In the genomic region with DNA sequence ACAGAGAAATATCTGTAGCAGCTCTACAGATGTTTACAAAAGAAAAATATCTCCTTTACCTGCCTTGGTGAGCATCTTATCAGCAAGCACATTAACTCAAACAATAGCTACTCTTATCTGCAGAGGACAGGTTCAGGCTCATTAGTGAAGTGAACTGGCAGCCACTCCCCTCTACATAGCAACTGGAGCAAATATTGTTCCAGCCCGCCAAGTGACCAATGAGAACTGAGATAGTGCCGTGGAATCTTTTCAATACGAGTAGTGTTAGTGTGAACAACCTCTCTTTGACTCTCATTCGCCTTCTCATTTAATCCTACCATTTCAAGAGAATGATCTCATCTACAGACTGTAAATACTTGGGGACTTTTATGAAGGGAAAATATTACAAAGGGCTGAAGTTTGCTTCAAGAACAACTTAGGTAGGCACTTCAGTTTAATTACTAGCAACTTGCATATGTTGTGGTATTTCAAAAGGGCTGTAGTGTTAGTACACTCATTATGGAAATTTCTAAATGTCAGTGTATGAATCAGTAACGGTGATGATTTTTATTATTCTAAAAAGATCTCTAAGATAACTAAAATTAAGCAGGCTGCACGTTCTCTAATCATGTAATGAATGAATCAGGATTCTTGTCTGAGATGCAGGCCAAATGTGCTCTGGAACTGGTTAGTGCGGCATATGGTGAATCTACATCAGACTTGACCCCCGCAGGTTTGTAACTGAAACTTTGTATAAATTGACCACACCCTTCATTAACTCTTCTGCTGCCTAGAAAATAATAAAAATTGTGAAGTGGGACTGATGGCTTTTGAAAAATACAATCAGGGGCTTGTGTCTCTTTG, we compare ENCODE assay signal across 9 cellular contexts.
DNase-seq lines count a peak whose midpoint lies in the region; ATAC-seq and TF ChIP-seq lines count a peak whose summit lies in the region.
"Had no signal": no experiment of that assay in that cellular context is flagged by ENCODE, and none has a peak within 500 bp of the region (broad histone marks: within the 10 kb centered on the region; RNA-seq: fewer than 3 reads in every experiment).

No MANE protein-coding gene starts in this region.

- peaks cover 0 to 28% of the 10 kb centered on the region in 2 donors for H3K4me1 ChIP-seq in thoracic aorta (ENCODE audit: control insufficient read depth in 1 of 2, low read depth in 2 of 2)

- H3K9me3 ChIP-seq in SK-N-MC (ENCODE audit: low read depth, low read length) (no peaks in the 10 kb centered on the region), thoracic aorta (no peaks in the 10 kb centered on the region)

- H3K36me3 ChIP-seq in SK-N-MC (ENCODE audit: insufficient read depth, low read length) (no peaks in the 10 kb centered on the region), thoracic aorta (no peaks in the 10 kb centered on the region)

- peak overlapping the region; percentile 54; the same call in 1 of the 2 replicates for H3K27ac ChIP-seq in SK-N-MC
- H3K27ac ChIP-seq in thoracic aorta = no peak overlapping the region

- H3K27ac Mint-ChIP-seq in naive thymus-derived CD8-positive, alpha-beta T cell = no peak overlapping the region
- H3K27ac Mint-ChIP-seq: T-helper 1 cell treated with Interleukin-12 subunit alpha and Interleukin-12 subunit beta and Interleukin-4 antibody, amounts not matched to agents 30 μg/mL and 1 μg/mL, for 36 hours had no signal

- H3K4me3 ChIP-seq in SK-N-MC (peak overlapping the region; percentile 56), thoracic aorta (no peak overlapping the region)

- intact Hi-C loops in left cardiac atrium (cut with DNase I) = no loop called here

- no peaks in the 10 kb centered on the region for H3K27me3 ChIP-seq in thoracic aorta (replicated peaks; ENCODE audit: insufficient read depth)

- H3K27me3 Mint-ChIP-seq in activated T-cell treated with anti-CD3 and anti-CD28 coated beads, Interleukin-2, amount 50 U/mL, for 4 hours (ENCODE audit: low read depth) = peaks cover 5% of the 10 kb centered on the region
- H3K27me3 Mint-ChIP-seq in naive thymus-derived CD8-positive, alpha-beta T cell = peaks cover 0 to 9% (median 2%) of the 10 kb centered on the region in 5 donors

- POLR2A ChIA-PET in naive thymus-derived CD8-positive, alpha-beta T cell (lab: Charles Lee) = no interaction called here

- DNase-seq in activated T-cell treated with anti-CD3 and anti-CD28 coated beads, Interleukin-2, amount 50 U/mL, for 4 hours = no peak
- DNase-seq in activated T-cell treated with anti-CD3 and anti-CD28 coated beads for 4 hours = no peak
- no peak for DNase-seq in SK-N-MC (ENCODE audit: low read depth, low spot score)
- DNase-seq in left cardiac atrium = no peak
- no peak for DNase-seq in thoracic aorta (ENCODE audit: low spot score)
- DNase-seq in naive thymus-derived CD8-positive, alpha-beta T cell = no peak
- DNase-seq in central memory CD4-positive, alpha-beta T cell = no peak

- H3K4me1 Mint-ChIP-seq in activated T-cell treated with anti-CD3 and anti-CD28 coated beads, Interleukin-2, amount 50 U/mL, for 4 hours (ENCODE audit: low read depth) = peaks cover 14% of the 10 kb centered on the region
- no peaks in the 10 kb centered on the region for H3K4me1 Mint-ChIP-seq in naive thymus-derived CD8-positive, alpha-beta T cell

- no peak overlapping the region for H3K4me3 Mint-ChIP-seq in activated T-cell treated with anti-CD3 and anti-CD28 coated beads, Interleukin-2, amount 50 U/mL, for 4 hours
- no peak overlapping the region for H3K4me3 Mint-ChIP-seq in naive thymus-derived CD8-positive, alpha-beta T cell
- H3K4me3 Mint-ChIP-seq: T-helper 1 cell treated with Interleukin-12 subunit alpha and Interleukin-12 subunit beta and Interleukin-4 antibody, amounts not matched to agents 30 μg/mL and 1 μg/mL, for 36 hours had no signal

- peak; percentile 88 to 91 for ATAC-seq in activated T-cell treated with anti-CD3 and anti-CD28 coated beads, Interleukin-2, amount 50 U/mL, for 4 hours
- ATAC-seq in left cardiac atrium (peak; percentile 88 to 92), thoracic aorta (ENCODE audit: insufficient number of reproducible peaks, low FRiP score, low read depth) (peak; percentile 79), HG02884 (IDR thresholded peaks at IDR 0.05; ENCODE audit: unreplicated experiment) (no peak)
- ATAC-seq in naive thymus-derived CD8-positive, alpha-beta T cell = no peak

- no peaks in the 10 kb centered on the region for H3K9me3 Mint-ChIP-seq in activated T-cell treated with anti-CD3 and anti-CD28 coated beads, Interleukin-2, amount 50 U/mL, for 4 hours
- H3K9me3 Mint-ChIP-seq in naive thymus-derived CD8-positive, alpha-beta T cell = no peaks in the 10 kb centered on the region
- H3K9me3 Mint-ChIP-seq: T-helper 1 cell treated with Interleukin-12 subunit alpha and Interleukin-12 subunit beta and Interleukin-4 antibody, amounts not matched to agents 30 μg/mL and 1 μg/mL, for 36 hours had no signal

- no peaks in the 10 kb centered on the region for H3K36me3 Mint-ChIP-seq in activated T-cell treated with anti-CD3 and anti-CD28 coated beads, Interleukin-2, amount 50 U/mL, for 4 hours (ENCODE audit: insufficient read depth)
- H3K36me3 Mint-ChIP-seq in naive thymus-derived CD8-positive, alpha-beta T cell = no peaks in the 10 kb centered on the region

- H3K9ac ChIP-seq in SK-N-MC (ENCODE audit: insufficient read length) = no peak overlapping the region

- no peak for TF ChIP-seq CTCF in thoracic aorta (IDR thresholded peaks at IDR 0.05)

Comparison
In these comparisons a context has a peak if more than half of its experiments do, and no peak if none do; other contexts are left out.
1. ATAC-seq: peak in activated T-cell treated with anti-CD3 and anti-CD28 coated beads, Interleukin-2, amount 50 U/mL, for 4 hours (2 of 2), left cardiac atrium (2 of 2) and thoracic aorta (single experiment); none in naive thymus-derived CD8-positive, alpha-beta T cell (0 of 2) and HG02884 (single experiment).